20 cellular contexts compared by ENCODE assay signal in the genomic region with DNA sequence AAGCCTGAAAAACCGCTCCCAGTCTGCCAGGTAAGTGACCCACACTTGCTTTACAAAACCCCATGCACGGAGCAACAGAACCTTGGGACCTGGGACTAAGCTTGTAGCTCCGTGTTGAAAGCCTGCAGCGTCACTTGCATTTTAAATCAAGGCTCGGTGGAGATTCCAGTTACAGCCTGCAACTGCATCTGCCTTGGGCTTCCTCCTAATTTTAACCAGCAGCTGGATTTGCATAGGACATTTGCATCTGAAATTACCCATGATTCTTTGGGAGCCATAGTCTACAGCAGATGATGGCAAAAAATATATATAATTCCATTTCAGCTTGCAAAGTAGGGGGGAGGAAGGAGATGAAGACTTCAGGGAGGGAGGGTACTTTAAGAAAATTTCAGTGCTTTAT.
"Had no signal": no experiment of that assay in that cellular context is flagged by ENCODE, and none has a peak within 500 bp of the region (broad histone marks: within the 10 kb centered on the region; RNA-seq: fewer than 3 reads in every experiment).

No MANE protein-coding gene starts in this region.

- DNase-seq: MV-4-11, NCI-H1092 treated with DMSO at 0.1 percent for 48 hours, NCI-H1436, NCI-H187, NCI-H2029, NCI-H2081 treated with DMSO at 0.1 percent for 48 hours, NCI-H2171, NCI-H345, NCI-H446 treated with DMSO at 0.1 percent for 48 hours, NCI-H510A treated with DMSO at 0.1 percent for 48 hours, NCI-H69, NCI-H774, Right ventricle myocardium superior, RPMI8226, SIG-M5 had no signal

- H3K36me3 ChIP-seq: SJSA1 had no signal

- H3K4me3 ChIP-seq: K562, SJSA1, SK-N-MC had no signal

- H3K9me3 ChIP-seq: SJSA1 had no signal

- H3K4me1 ChIP-seq: SJSA1 had no signal

- H3K27ac ChIP-seq: HL-60, KMS-11, SJSA1, SK-N-MC had no signal
